Comparison of ENCODE assay signal across 15 cellular contexts in the genomic region with DNA sequence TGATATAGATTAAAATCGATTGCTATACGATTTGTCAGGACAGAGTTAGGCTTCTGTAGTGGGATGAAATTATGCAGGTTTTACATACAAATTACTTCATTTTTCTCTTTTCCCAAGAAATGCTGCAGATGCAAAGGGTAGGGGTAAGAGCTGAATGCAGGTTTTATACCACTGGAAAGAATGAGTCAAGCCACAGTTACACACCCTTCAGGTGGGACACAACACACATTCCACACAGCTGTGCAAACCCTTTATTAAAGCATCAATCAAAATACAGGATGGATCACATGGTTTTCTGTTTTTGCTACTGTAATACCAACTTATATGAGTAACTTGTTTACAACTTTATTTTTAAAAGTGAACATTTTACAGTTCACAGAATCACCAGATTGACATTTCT. TPM values are rescaled to one million over a fixed set of nuclear protein-coding genes. Genes with fewer than 3 reads are reported as not detected.
A peak's percentile ranks its signal among the peaks of the same experiment; 100 is the strongest.
DNase-seq lines count a peak whose midpoint lies in the region; ATAC-seq and TF ChIP-seq lines count a peak whose summit lies in the region.
"Had no signal": no experiment of that assay in that cellular context is flagged by ENCODE, and none has a peak within 500 bp of the region (broad histone marks: within the 10 kb centered on the region; RNA-seq: fewer than 3 reads in every experiment).

No MANE protein-coding gene starts in this region.

- H3K9ac ChIP-seq in KMS-11, result peak overlapping the region; percentile 66; the same call in 1 of the 2 replicates
- H3K9ac ChIP-seq: GM23248 had no signal

- no peak for TF ChIP-seq EP300 in gastroesophageal sphincter (IDR thresholded peaks at IDR 0.05)

- TF ChIP-seq CTCF in KMS-11 (conservative IDR thresholded peaks at IDR 0.05; ENCODE audit: low read depth, low read length) (no peak), gastroesophageal sphincter (IDR thresholded peaks at IDR 0.05) (no peak), gastrocnemius medialis (IDR thresholded peaks at IDR 0.05 in 4 of 5, conservative IDR thresholded peaks at IDR 0.05 in 1 of 5) (no peak)

- DNase-seq in caudate nucleus (lab: John Stamatoyannopoulos, UW), result no peak
- DNase-seq in kidney tubule cell (ENCODE audit: low spot score), result peak; percentile 9
- DNase-seq in gastrocnemius medialis, result no peak
- DNase-seq: CD8-positive, alpha-beta T cell; COR-L47; DMS153; DND-41; GDM1; GM23248 had no signal

- H3K4me3 ChIP-seq in KMS-11 (IDR thresholded peaks at IDR 0.05; ENCODE audit: insufficient read depth, low read depth, low read length) (no peak overlapping the region), gastroesophageal sphincter (no peak overlapping the region), gastrocnemius medialis (no peak overlapping the region)
- H3K4me3 ChIP-seq: A549, GM23248 had no signal

- no peaks in the 10 kb centered on the region for H4K20me1 ChIP-seq in KMS-11 (ENCODE audit: insufficient read depth)

- H3K79me2 ChIP-seq in KMS-11 (ENCODE audit: insufficient read depth, low read depth), result no peaks in the 10 kb centered on the region

- H3K27ac ChIP-seq in KMS-11 (peak overlapping the region; percentile 94), caudate nucleus (ENCODE audit: low read depth, low read length) (peak overlapping the region; percentile 33), gastroesophageal sphincter (no peak overlapping the region), gastrocnemius medialis (no peak overlapping the region)
- H3K27ac ChIP-seq: A549, GM23248 had no signal

- H3K36me3 ChIP-seq in KMS-11 (ENCODE audit: insufficient read depth) (no peaks in the 10 kb centered on the region), gastroesophageal sphincter (peaks cover 0 to 4% of the 10 kb centered on the region in 2 donors), gastrocnemius medialis (peaks cover 0 to 1% of the 10 kb centered on the region in 2 donors)

- no peak overlapping the region for H2AFZ ChIP-seq in KMS-11 (ENCODE audit: low read depth)
- H2AFZ ChIP-seq: GM23248 had no signal

- in situ Hi-C loops in gastrocnemius medialis (cut with MboI; ENCODE audit: low sequenced_read_pairs in 4 of 4), result no loop called here

- H3K9me3 ChIP-seq in gastroesophageal sphincter (no peaks in the 10 kb centered on the region), gastrocnemius medialis (no peaks in the 10 kb centered on the region)
- H3K9me3 ChIP-seq: A549 had no signal

- H3K27me3 ChIP-seq in KMS-11 (ENCODE audit: insufficient read depth, low read depth) (no peaks in the 10 kb centered on the region), gastroesophageal sphincter (peaks cover 4% of the 10 kb centered on the region), gastrocnemius medialis (no peaks in the 10 kb centered on the region)

- TF ChIP-seq POLR2A in gastroesophageal sphincter (IDR thresholded peaks at IDR 0.05) (no peak), gastrocnemius medialis (IDR thresholded peaks at IDR 0.05) (no peak), GM18505 (IDR thresholded peaks at IDR 0.05; ENCODE audit: borderline replicate concordance, extremely low read depth, insufficient read depth, insufficient read length) (no peak)

- no peak for ATAC-seq in GM21529 (IDR thresholded peaks at IDR 0.05; ENCODE audit: unreplicated experiment)
- no peak for ATAC-seq in gastroesophageal sphincter
- ATAC-seq in gastrocnemius medialis, result no peak
- no peak for ATAC-seq in GM18505 (IDR thresholded peaks at IDR 0.05; ENCODE audit: unreplicated experiment)
- ATAC-seq: A549; CD8-positive, alpha-beta T cell; HCT116 had no signal

- WGBS in gastroesophageal sphincter (ENCODE audit: low coverage in 1 of 2), 2 donors, result 84 to 88% methylated on average over 2 of the region's 2 CpGs

- peak overlapping the region; percentile 89 for H3K4me2 ChIP-seq in KMS-11
- H3K4me2 ChIP-seq: A549 had no signal

- H3K4me1 ChIP-seq in KMS-11 (ENCODE audit: low read depth, poor library complexity, severe bottlenecking) (peaks cover 81% of the 10 kb centered on the region), gastroesophageal sphincter (no peaks in the 10 kb centered on the region), gastrocnemius medialis (no peaks in the 10 kb centered on the region)

- intact Hi-C loops in gastrocnemius medialis (cut with DNase I; ENCODE audit: low total_unique reads), result no loop called here

RNA-seq across cellular contexts. Expression of gene MFAP3L, which starts 39.8 kb away (rescaled TPM):
- total RNA-seq in gastroesophageal sphincter (1 to 10 TPM; 5.5 to 9.3 (median 8.3) TPM), gastrocnemius medialis (10 to 100 TPM in 1 of 4 donors, 1 to 10 TPM in 3; 3.2 to 11.3 (median 4.6) TPM)

Comparison
In these comparisons a context has a peak if more than half of its experiments do, and no peak if none do; other contexts are left out.
1. H3K27ac ChIP-seq: peak in KMS-11 (single experiment) and caudate nucleus (single experiment); none in gastroesophageal sphincter (0 of 4) and gastrocnemius medialis (0 of 4).